ENCODE assay signal across 17 cellular contexts in genomic region chr21:40471103-40471502, GRCh38.
"Had no signal": no experiment of that assay in that cellular context is flagged by ENCODE, and none has a peak within 500 bp of the region (broad histone marks: within the 10 kb centered on the region; RNA-seq: fewer than 3 reads in every experiment).

No MANE protein-coding gene starts in this region.

- H3K27ac ChIP-seq: cardiac muscle cell, heart right ventricle, ovary, suprapubic skin, upper lobe of left lung, VCaP had no signal

- H3K9me3 ChIP-seq: ovary, suprapubic skin, upper lobe of left lung had no signal

- H3K4me1 ChIP-seq: heart right ventricle, suprapubic skin, upper lobe of left lung had no signal

- ATAC-seq: activated CD8-positive, alpha-beta T cell treated with anti-CD3 and anti-CD28 coated beads, Interleukin-2, amount 10 ng/mL, durations not matched to agents 7 days and 5 days; heart right ventricle; left ventricle myocardium superior; stimulated activated naive CD8-positive, alpha-beta T cell treated with anti-CD3 and anti-CD28 coated beads, Interleukin-15, Interleukin-2, amounts not matched to agents 100 U/mL and 50 U/mL, for 24 hours had no signal

- DNase-seq: activated CD4-positive, alpha-beta T cell treated with anti-CD3 and anti-CD28 coated beads for 48 hours; activated CD8-positive, alpha-beta memory T cell treated with anti-CD3 and anti-CD28 coated beads, Interleukin-2, amount 50 U/mL, for 48 hours; activated CD8-positive, alpha-beta T cell treated with anti-CD3 and anti-CD28 coated beads, Interleukin-2, amount 10 ng/mL, durations not matched to agents 7 days and 5 days; activated naive CD4-positive, alpha-beta T cell; aorta; heart right ventricle; islet precursor cell; left ventricle myocardium superior; ovary; stimulated activated CD4-positive, alpha-beta T cell treated with anti-CD3 and anti-CD28 coated beads, Interleukin-4, amount 100 ng/mL, for 1 hour; stimulated activated CD8-positive, alpha-beta memory T cell treated with anti-CD3 and anti-CD28 coated beads, Interleukin-4, amount 100 ng/mL, for 48 hours; stimulated activated naive CD8-positive, alpha-beta T cell treated with anti-CD3 and anti-CD28 coated beads, Interleukin-15, Interleukin-2, amounts not matched to agents 100 U/mL and 50 U/mL, for 24 hours; T1000; upper lobe of left lung had no signal

- H3K4me3 ChIP-seq: cardiac muscle cell, heart right ventricle, ovary, suprapubic skin, upper lobe of left lung had no signal

- H3K36me3 ChIP-seq: cardiac muscle cell, heart right ventricle, ovary, suprapubic skin, upper lobe of left lung had no signal

- H3K27me3 ChIP-seq: cardiac muscle cell, ovary, suprapubic skin, upper lobe of left lung had no signal
